ENCODE assay signal across 19 cellular contexts in the genomic region with DNA sequence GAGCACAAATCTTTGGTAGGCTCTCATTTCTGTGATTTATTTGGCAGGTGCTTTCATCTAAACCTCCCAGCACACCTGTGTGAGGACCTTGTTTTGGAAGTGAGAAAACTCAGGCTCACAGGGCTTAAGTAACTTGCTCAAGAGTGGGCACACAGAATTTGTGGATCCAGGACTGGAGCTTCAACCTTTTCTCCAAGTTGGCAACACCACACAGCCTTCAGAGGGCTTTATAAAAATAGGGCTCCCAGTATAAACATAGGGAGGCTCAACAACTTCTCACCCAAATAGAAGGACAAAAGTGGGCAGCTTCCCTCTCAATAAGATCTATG.
"Had no signal": no experiment of that assay in that cellular context is flagged by ENCODE, and none has a peak within 500 bp of the region (broad histone marks: within the 10 kb centered on the region; RNA-seq: fewer than 3 reads in every experiment).

No MANE protein-coding gene starts in this region.

- H3K9me3 ChIP-seq: adrenal gland, body of pancreas, esophagus muscularis mucosa, gastrocnemius medialis, heart right ventricle had no signal

- H3K4me2 ChIP-seq: hepatocyte had no signal

- H3K27ac ChIP-seq: adrenal gland, body of pancreas, esophagus muscularis mucosa, foreskin keratinocyte, gastrocnemius medialis, heart right ventricle, hepatocyte, VCaP had no signal

- H3K79me2 ChIP-seq: hepatocyte had no signal

- H3K4me3 ChIP-seq: adrenal gland, body of pancreas, esophagus muscularis mucosa, gastrocnemius medialis, heart right ventricle, hepatocyte had no signal

- H3K27me3 ChIP-seq: adrenal gland, body of pancreas, esophagus muscularis mucosa, gastrocnemius medialis, heart right ventricle, hepatocyte had no signal

- H3K36me3 ChIP-seq: adrenal gland, esophagus muscularis mucosa, gastrocnemius medialis, heart right ventricle had no signal

- ATAC-seq: activated naive CD8-positive, alpha-beta T cell treated with anti-CD3 and anti-CD28 coated beads, Interleukin-2, amount 50 U/mL, for 24 hours; activated T-cell treated with anti-CD3 and anti-CD28 coated beads, Interleukin-2, amount 50 U/mL, for 72 hours; effector memory CD8-positive, alpha-beta T cell had no signal

- H3K4me1 ChIP-seq: adrenal gland, body of pancreas, esophagus muscularis mucosa, foreskin keratinocyte, gastrocnemius medialis had no signal

- H2AFZ ChIP-seq: hepatocyte had no signal

- DNase-seq: activated CD4-positive, alpha-beta T cell treated with anti-CD3 and anti-CD28 coated beads for 1 hour; activated CD4-positive, alpha-beta T cell treated with anti-CD3 and anti-CD28 coated beads, Interleukin-2, amount 50 U/mL, for 4 hours; activated CD8-positive, alpha-beta memory T cell treated with anti-CD3 and anti-CD28 coated beads, Interleukin-2, amount 50 U/mL, for 48 hours; activated effector memory CD4-positive, alpha-beta T cell treated with Interleukin-2 at 50 U/mL for 16 hours; activated T-cell treated with anti-CD3 and anti-CD28 coated beads for 4 hours; cortex of kidney; effector CD4-positive, alpha-beta T cell; effector memory CD8-positive, alpha-beta T cell; T-helper 9 cell had no signal
